Comparison of ENCODE assay signal across 25 cellular contexts in the genomic region with DNA sequence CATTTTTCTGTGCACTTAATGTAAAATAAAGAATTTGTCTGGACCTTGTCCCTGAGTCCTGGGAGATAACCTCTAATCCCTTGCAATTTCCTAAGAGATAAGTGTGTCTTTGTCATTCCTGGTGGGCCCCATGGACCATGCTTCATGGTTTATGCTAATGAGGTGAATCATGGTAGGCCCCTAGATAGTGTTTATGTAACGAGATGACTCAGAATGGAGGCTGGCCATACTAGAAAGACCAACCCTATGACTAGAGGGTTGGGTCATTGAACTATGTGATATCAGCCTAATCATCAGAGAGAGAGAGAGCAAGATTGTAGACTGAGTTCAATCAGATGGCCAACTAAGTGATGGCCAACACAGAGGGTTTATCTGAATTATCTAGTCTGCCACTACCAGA.
DNase-seq lines count a peak whose midpoint lies in the region; TF ChIP-seq lines count a peak whose summit lies in the region.
"Had no signal": no experiment of that assay in that cellular context is flagged by ENCODE, and none has a peak within 500 bp of the region (broad histone marks: within the 10 kb centered on the region; RNA-seq: fewer than 3 reads in every experiment).

No MANE protein-coding gene starts in this region.

- no peaks in the 10 kb centered on the region for H4K20me1 ChIP-seq in OCI-LY7 (ENCODE audit: insufficient read depth, low read length)
- H4K20me1 ChIP-seq: BLaER1 had no signal

- intact Hi-C loops in OCI-LY7 (cut with micrococcal nuclease; ENCODE audit: unreplicated experiment) = no loop called here

- H3K4me3 Mint-ChIP-seq in HFFc6 = no peak overlapping the region
- H3K4me3 Mint-ChIP-seq: activated naive CD8-positive, alpha-beta T cell treated with anti-CD3 and anti-CD28 coated beads, Interleukin-2, amount 50 U/mL, for 24 hours; H9; naive thymus-derived CD4-positive, alpha-beta T cell; stimulated activated naive CD8-positive, alpha-beta T cell treated with anti-CD3 and anti-CD28 coated beads, Interleukin-15, amount 100 ng/mL, for 72 hours had no signal

- no peak for TF ChIP-seq CTCF in HFFc6 (IDR thresholded peaks at IDR 0.05)
- no peak for TF ChIP-seq CTCF in astrocyte of the cerebellum (IDR thresholded peaks at IDR 0.05; ENCODE audit: low read depth, low read length, missing control alignments)
- no peak for TF ChIP-seq CTCF in foreskin fibroblast (IDR thresholded peaks at IDR 0.05; ENCODE audit: low read depth, low read length)
- TF ChIP-seq CTCF in OCI-LY7 (conservative IDR thresholded peaks at IDR 0.05; ENCODE audit: low read length) = no peak

- no peak overlapping the region for H3K4me2 ChIP-seq in OCI-LY7 (ENCODE audit: low read length)
- H3K4me2 ChIP-seq: BLaER1 had no signal

- H3K36me3 Mint-ChIP-seq in HFFc6 (ENCODE audit: low read depth) = no peaks in the 10 kb centered on the region

- DNase-seq in A172 (ENCODE audit: low spot score) (peak; percentile 72), HFFc6 (peak; percentile 22), astrocyte of the cerebellum (ENCODE audit: low read depth) (peak; percentile 16), foreskin fibroblast (peak; percentile 18 to 57), NCI-H187 treated with DMSO at 0.1 percent for 48 hours (lab: John Stamatoyannopoulos, UW) (no peak), NCI-H446 treated with DMSO at 0.1 percent for 48 hours (lab: John Stamatoyannopoulos, UW) (no peak), OCI-LY7 (ENCODE audit: low spot score) (no peak), GM19240 (ENCODE audit: insufficient read length, low spot score) (no peak)
- DNase-seq: activated CD4-positive, alpha-beta T cell treated with anti-CD3 and anti-CD28 coated beads for 48 hours; activated effector memory CD4-positive, alpha-beta T cell treated with Interleukin-2 at 50 U/mL for 16 hours; activated naive CD8-positive, alpha-beta T cell treated with anti-CD3 and anti-CD28 coated beads, Interleukin-2, amount 50 U/mL, for 24 hours; effector CD4-positive, alpha-beta T cell; H9; hippocampal formation; naive thymus-derived CD4-positive, alpha-beta T cell; NCI-H1048; NCI-H2081 treated with DMSO at 0.1 percent for 48 hours; NCI-H524 treated with DMSO at 0.1 percent for 48 hours; ovary; Right ventricle myocardium superior; sigmoid colon; stimulated activated CD4-positive, alpha-beta T cell treated with anti-CD3 and anti-CD28 coated beads, Interleukin-1b, Interleukin-23, amount 100 ng/mL, for 48 hours; stimulated activated naive CD8-positive, alpha-beta T cell treated with anti-CD3 and anti-CD28 coated beads, Interleukin-15, amount 100 ng/mL, for 72 hours; trophoblast cell had no signal

- no peak overlapping the region for H2AFZ ChIP-seq in OCI-LY7 (ENCODE audit: low read length)

- CTCF ChIA-PET in OCI-LY7 (lab: Charles Lee; ENCODE audit: unreplicated experiment) = no interaction called here

- POLR2A ChIA-PET in OCI-LY7 (lab: Charles Lee) = no interaction called here

- H3K4me1 ChIP-seq in OCI-LY7 (ENCODE audit: insufficient read depth, low read length, poor library complexity, severe bottlenecking) = no peaks in the 10 kb centered on the region
- H3K4me1 ChIP-seq: BLaER1, sigmoid colon had no signal

- H3K79me2 ChIP-seq in OCI-LY7 (ENCODE audit: insufficient read depth, low read depth, low read length) = no peaks in the 10 kb centered on the region

- BruUV-seq in OCI-LY7 (replicated peaks; lab: Mats Ljungman, UMichigan) = no TSS peak

- no peak overlapping the region for H3K27ac Mint-ChIP-seq in HFFc6
- H3K27ac Mint-ChIP-seq: activated naive CD8-positive, alpha-beta T cell treated with anti-CD3 and anti-CD28 coated beads, Interleukin-2, amount 50 U/mL, for 24 hours; H9; naive thymus-derived CD4-positive, alpha-beta T cell; stimulated activated naive CD8-positive, alpha-beta T cell treated with anti-CD3 and anti-CD28 coated beads, Interleukin-15, amount 100 ng/mL, for 72 hours had no signal

- no peaks in the 10 kb centered on the region for H3K9me2 ChIP-seq in OCI-LY7 (ENCODE audit: insufficient read depth, low read length)

- H3K4me1 Mint-ChIP-seq in HFFc6 (ENCODE audit: low read depth) = peaks cover 8% of the 10 kb centered on the region
- H3K4me1 Mint-ChIP-seq: activated naive CD8-positive, alpha-beta T cell treated with anti-CD3 and anti-CD28 coated beads, Interleukin-2, amount 50 U/mL, for 24 hours; H9; naive thymus-derived CD4-positive, alpha-beta T cell; stimulated activated naive CD8-positive, alpha-beta T cell treated with anti-CD3 and anti-CD28 coated beads, Interleukin-15, amount 100 ng/mL, for 72 hours had no signal

- no peaks in the 10 kb centered on the region for H3K36me3 ChIP-seq in OCI-LY7 (ENCODE audit: insufficient read depth, low read length)
- H3K36me3 ChIP-seq: BLaER1, ovary, sigmoid colon had no signal

- H3K27me3 Mint-ChIP-seq in HFFc6 (ENCODE audit: insufficient read depth) = peaks cover 6% of the 10 kb centered on the region; the same call in 1 of the 2 replicates

- in situ Hi-C loops in astrocyte of the cerebellum (cut with HindIII; ENCODE audit: low sequenced_read_pairs) = no loop called here

- H3K9me3 Mint-ChIP-seq in HFFc6 = no peaks in the 10 kb centered on the region
- H3K9me3 Mint-ChIP-seq: activated naive CD8-positive, alpha-beta T cell treated with anti-CD3 and anti-CD28 coated beads, Interleukin-2, amount 50 U/mL, for 24 hours; stimulated activated naive CD8-positive, alpha-beta T cell treated with anti-CD3 and anti-CD28 coated beads, Interleukin-15, amount 100 ng/mL, for 72 hours had no signal

- H3K9me3 ChIP-seq in OCI-LY7 (ENCODE audit: low read length) = no peaks in the 10 kb centered on the region
- H3K9me3 ChIP-seq: ovary had no signal

- H3K4me3 ChIP-seq in astrocyte of the cerebellum (ENCODE audit: low read depth, low read length) = no peak overlapping the region
- H3K4me3 ChIP-seq in foreskin fibroblast (ENCODE audit: low read depth in 1 of 2, low read length in 2 of 2) = no peak overlapping the region
- no peak overlapping the region for H3K4me3 ChIP-seq in OCI-LY7 (ENCODE audit: low read depth, low read length, poor library complexity, severe bottlenecking)
- H3K4me3 ChIP-seq: BLaER1, ovary, sigmoid colon had no signal

- no peak overlapping the region for H3K27ac ChIP-seq in OCI-LY7 (ENCODE audit: low read depth, low read length, poor library complexity, severe bottlenecking)
- H3K27ac ChIP-seq: BLaER1, ovary, sigmoid colon had no signal

Comparison
In these comparisons a context has a peak if more than half of its experiments do, and no peak if none do; other contexts are left out.
1. DNase-seq: peak in A172 (single experiment), HFFc6 (single experiment), astrocyte of the cerebellum (single experiment) and foreskin fibroblast (2 of 2); none in NCI-H187 treated with DMSO at 0.1 percent for 48 hours (single experiment), NCI-H446 treated with DMSO at 0.1 percent for 48 hours (single experiment), OCI-LY7 (single experiment) and GM19240 (single experiment).